1 cellular context compared by ENCODE assay signal in genomic region chr12:52280796-52281560, GRCh38.
TF ChIP-seq lines count a peak whose summit lies in the region.

No MANE protein-coding gene starts in this region.

TF ChIP-seq in K562, 482 proteins besides CTCF, POLR2A, EP300 and RAD21 (continued from another document):
- TF ChIP-seq NUFIP1 (IDR thresholded peaks at IDR 0.05; ENCODE audit: partially characterized antibody) (no peak), ZNF449 (CRISPR knock-in tag; IDR thresholded peaks at IDR 0.05) (no peak), ESRRA (IDR thresholded peaks at IDR 0.05; ENCODE audit: borderline replicate concordance, low read depth) (no peak), NONO (IDR thresholded peaks at IDR 0.05; ENCODE audit: low read depth in 2 of 2, low read length in 1 of 2) (no peak), RERE (CRISPR knock-in tag; IDR thresholded peaks at IDR 0.05; ENCODE audit: borderline replicate concordance) (no peak), TCF7L2 (IDR thresholded peaks at IDR 0.05; ENCODE audit: low read depth, low read length) (no peak), ZNF740 (CRISPR knock-in tag; IDR thresholded peaks at IDR 0.05) (no peak), ZNF740 (tag; IDR thresholded peaks at IDR 0.05) (0 out of 4 replicates have a peak, but pooled peaks of 1 of the 2 experiments have one; percentile 43), ATF1 (CRISPR knock-in tag; IDR thresholded peaks at IDR 0.05) (no peak), ATF1 (tag; IDR thresholded peaks at IDR 0.05) (no peak), ZNF518B (CRISPR knock-in tag; IDR thresholded peaks at IDR 0.05) (no peak), POLR2AphosphoS2 (IDR thresholded peaks at IDR 0.05; ENCODE audit: low read length) (no peak), MCM3 (IDR thresholded peaks at IDR 0.05) (no peak), ZBTB49 (CRISPR knock-in tag; IDR thresholded peaks at IDR 0.05; ENCODE audit: borderline replicate concordance) (no peak), TCF7 (IDR thresholded peaks at IDR 0.05; ENCODE audit: borderline replicate concordance) (no peak), ZNF75A (CRISPR knock-in tag; IDR thresholded peaks at IDR 0.05) (no peak), ZNF165 (CRISPR knock-in tag; IDR thresholded peaks at IDR 0.05; ENCODE audit: borderline replicate concordance) (no peak), CC2D1A (IDR thresholded peaks at IDR 0.05) (no peak), ZSCAN29 (IDR thresholded peaks at IDR 0.05) (no peak), CXXC5 (CRISPR knock-in tag; IDR thresholded peaks at IDR 0.05) (no peak), E2F3 (CRISPR knock-in tag; IDR thresholded peaks at IDR 0.05) (0 out of 2 replicates have a peak, but pooled peaks have one; percentile 33), PREB (CRISPR knock-in tag; IDR thresholded peaks at IDR 0.05) (no peak), NCOR1 (IDR thresholded peaks at IDR 0.05) (no peak), ZKSCAN8 (CRISPR knock-in tag; IDR thresholded peaks at IDR 0.05) (no peak), EZH2 (IDR thresholded peaks at IDR 0.05; ENCODE audit: borderline replicate concordance, low read depth, low read length) (no peak)
